In the genomic region with DNA sequence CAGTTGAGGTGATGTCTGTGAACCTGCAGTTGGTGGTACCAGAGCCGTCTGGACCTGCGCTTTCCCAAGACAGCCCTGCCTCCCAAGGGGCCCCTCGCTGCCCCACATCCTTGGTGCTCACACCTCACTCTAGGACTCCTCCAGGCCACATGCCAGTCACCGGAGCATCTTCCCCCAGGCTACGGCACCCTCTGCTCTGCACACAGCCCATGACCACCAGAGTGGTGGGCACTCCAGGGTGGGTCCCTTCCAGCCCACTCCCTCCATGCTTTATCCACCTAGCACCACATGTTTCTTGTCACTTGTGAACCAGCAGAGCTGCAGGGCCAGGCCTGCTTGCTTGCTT, we compare ENCODE assay signal across 20 cellular contexts.
DNase-seq lines count a peak whose midpoint lies in the region; ATAC-seq and TF ChIP-seq lines count a peak whose summit lies in the region.
"Had no signal": no experiment of that assay in that cellular context is flagged by ENCODE, and none has a peak within 500 bp of the region (broad histone marks: within the 10 kb centered on the region; RNA-seq: fewer than 3 reads in every experiment).

No MANE protein-coding gene starts in this region.

- H4K91ac ChIP-seq in neuronal stem cell (ENCODE audit: low read depth, low read length, poor library complexity), result no peak overlapping the region

- H3K79me1 ChIP-seq in neuronal stem cell (ENCODE audit: low read depth, low read length), result no peaks in the 10 kb centered on the region

- WGBS in endodermal cell (ENCODE audit: insufficient coverage in 1 of 2, insufficient read length in 1 of 2), 2 experiments, result 97 to 100% methylated on average over 1 to 5 of the region's 5 CpGs
- no CpG with 5 or more reads among the region's 5 CpGs for WGBS in neuronal stem cell (ENCODE audit: extremely low coverage in 2 of 2, insufficient read length in 2 of 2, insufficient replicate concordance in 1 of 2), 2 donors

- H2BK15ac ChIP-seq in neuronal stem cell (ENCODE audit: low read length), result no peak overlapping the region

- H3K27me3 Mint-ChIP-seq in activated CD8-positive, alpha-beta memory T cell treated with anti-CD3 and anti-CD28 coated beads, Interleukin-2, amount 10 ng/mL, durations not matched to agents 7 days and 5 days, result no peaks in the 10 kb centered on the region
- no peaks in the 10 kb centered on the region for H3K27me3 Mint-ChIP-seq in endodermal cell (ENCODE audit: insufficient read depth)
- H3K27me3 Mint-ChIP-seq: CD4-positive, alpha-beta T cell had no signal

- H3K36me3 Mint-ChIP-seq in activated CD8-positive, alpha-beta memory T cell treated with anti-CD3 and anti-CD28 coated beads, Interleukin-2, amount 10 ng/mL, durations not matched to agents 7 days and 5 days, result peaks cover 6% of the 10 kb centered on the region
- peaks cover 72% of the 10 kb centered on the region for H3K36me3 Mint-ChIP-seq in endodermal cell (ENCODE audit: low read depth)

- no peak for TF ChIP-seq CTCF in Panc1 (IDR thresholded peaks at IDR 0.05)
- TF ChIP-seq CTCF in endodermal cell (conservative IDR thresholded peaks at IDR 0.05), result no peak
- TF ChIP-seq CTCF in osteoblast (IDR thresholded peaks at IDR 0.05; ENCODE audit: extremely low read depth, low read depth, low read length), result no peak

- no TSS peak for BruUV-seq in Panc1 (replicated peaks; lab: Mats Ljungman, UMichigan)

- no peaks in the 10 kb centered on the region for H3K79me2 ChIP-seq in osteoblast (ENCODE audit: insufficient read depth, low read length)

- H2BK5ac ChIP-seq in neuronal stem cell (ENCODE audit: low read length), result no peak overlapping the region

- H3K9me3 ChIP-seq in Panc1 (ENCODE audit: control insufficient read depth, insufficient read depth, low read depth, low read length) (no peaks in the 10 kb centered on the region), endodermal cell (ENCODE audit: control insufficient read depth, low read length) (no peaks in the 10 kb centered on the region), neuronal stem cell (replicated peaks in 1 of 2; ENCODE audit: control insufficient read depth in 2 of 2, insufficient read depth in 1 of 2, low read depth in 1 of 2, low read length in 2 of 2) (no peaks in the 10 kb centered on the region), osteoblast (ENCODE audit: low read depth, low read length) (no peaks in the 10 kb centered on the region)
- H3K9me3 ChIP-seq: BE2C, MG63 had no signal

- in situ Hi-C loops in Panc1 (cut with HindIII; ENCODE audit: low pct_unique_long_range_greater_than_20kb, low sequenced_read_pairs), result no loop called here

- no peaks in the 10 kb centered on the region for H3K4me1 Mint-ChIP-seq in activated CD8-positive, alpha-beta memory T cell treated with anti-CD3 and anti-CD28 coated beads, Interleukin-2, amount 10 ng/mL, durations not matched to agents 7 days and 5 days
- peaks cover 6% of the 10 kb centered on the region for H3K4me1 Mint-ChIP-seq in endodermal cell

- H2AFZ ChIP-seq in neuronal stem cell (ENCODE audit: low read length) (no peak overlapping the region), osteoblast (ENCODE audit: low read length) (no peak overlapping the region)

- no peak overlapping the region for H3K23ac ChIP-seq in neuronal stem cell (ENCODE audit: low read depth, low read length, poor library complexity)

- no peak overlapping the region for H3K27ac Mint-ChIP-seq in activated CD8-positive, alpha-beta memory T cell treated with anti-CD3 and anti-CD28 coated beads, Interleukin-2, amount 10 ng/mL, durations not matched to agents 7 days and 5 days
- H3K27ac Mint-ChIP-seq in endodermal cell, result no peak overlapping the region
- H3K27ac Mint-ChIP-seq: CD4-positive, alpha-beta T cell had no signal

- H4K20me1 ChIP-seq in osteoblast (ENCODE audit: insufficient read depth, low read length), result no peaks in the 10 kb centered on the region

- H3K9ac ChIP-seq in endodermal cell (ENCODE audit: extremely low read depth, low read length, poor library complexity, severe bottlenecking) (no peak overlapping the region), neuronal stem cell (ENCODE audit: low read depth, low read length, poor library complexity) (no peak overlapping the region)

- H4K8ac ChIP-seq in neuronal stem cell (ENCODE audit: low read depth, low read length), result no peak overlapping the region

- CTCF ChIA-PET in activated CD8-positive, alpha-beta memory T cell treated with anti-CD3 and anti-CD28 coated beads, Interleukin-2, amount 10 ng/mL, durations not matched to agents 7 days and 5 days (lab: Charles Lee), result no interaction called here
- CTCF ChIA-PET in Panc1 (lab: Charles Lee), result no interaction called here

- intact Hi-C loops in Panc1 (cut with micrococcal nuclease; ENCODE audit: unreplicated experiment), result no loop called here

- no peak overlapping the region for H3K4me3 Mint-ChIP-seq in activated CD8-positive, alpha-beta memory T cell treated with anti-CD3 and anti-CD28 coated beads, Interleukin-2, amount 10 ng/mL, durations not matched to agents 7 days and 5 days
- H3K4me3 Mint-ChIP-seq in endodermal cell, result no peak overlapping the region
- H3K4me3 Mint-ChIP-seq: CD4-positive, alpha-beta T cell had no signal

- no peak overlapping the region for H3K14ac ChIP-seq in neuronal stem cell (ENCODE audit: low read length)

- H3K4me2 ChIP-seq in neuronal stem cell (ENCODE audit: insufficient read depth, low read length, poor library complexity, severe bottlenecking) (no peak overlapping the region), osteoblast (ENCODE audit: insufficient read depth, low read length) (no peak overlapping the region)

- H3K4ac ChIP-seq in neuronal stem cell (ENCODE audit: low read length), result no peak overlapping the region

- H2BK120ac ChIP-seq in neuronal stem cell (ENCODE audit: low read depth, low read length), result no peak overlapping the region

- no peaks in the 10 kb centered on the region for H3K9me3 Mint-ChIP-seq in activated CD8-positive, alpha-beta memory T cell treated with anti-CD3 and anti-CD28 coated beads, Interleukin-2, amount 10 ng/mL, durations not matched to agents 7 days and 5 days (ENCODE audit: low read depth)
- no peaks in the 10 kb centered on the region for H3K9me3 Mint-ChIP-seq in endodermal cell
- H3K9me3 Mint-ChIP-seq: CD4-positive, alpha-beta T cell had no signal

- no peak overlapping the region for H2BK12ac ChIP-seq in neuronal stem cell (ENCODE audit: low read length)

- no peak overlapping the region for H2AK5ac ChIP-seq in neuronal stem cell (ENCODE audit: low read depth, low read length)

- H3K27ac ChIP-seq in Panc1 (ENCODE audit: low read length) (no peak overlapping the region), endodermal cell (ENCODE audit: low read depth, low read length) (no peak overlapping the region), neuronal stem cell (replicated peaks; ENCODE audit: low read length) (no peak overlapping the region), osteoblast (ENCODE audit: low read depth, low read length) (no peak overlapping the region)

- ATAC-seq in activated CD8-positive, alpha-beta memory T cell treated with anti-CD3 and anti-CD28 coated beads, Interleukin-2, amount 10 ng/mL, durations not matched to agents 7 days and 5 days, result no peak
- ATAC-seq in Panc1, result 0 out of 2 replicates have a peak, but pooled peaks have one; percentile 35
- no peak for ATAC-seq in HG03571 (IDR thresholded peaks at IDR 0.05; ENCODE audit: unreplicated experiment)
- ATAC-seq: Right ventricle myocardium inferior had no signal

- POLR2A ChIA-PET in Panc1 (lab: Charles Lee), result no interaction called here

- no peaks in the 10 kb centered on the region for H3K27me3 ChIP-seq in Panc1 (ENCODE audit: control insufficient read depth, insufficient read depth, low read length)
- H3K27me3 ChIP-seq in endodermal cell (ENCODE audit: control insufficient read depth, insufficient read depth, low read length, poor library complexity, severe bottlenecking), result no peaks in the 10 kb centered on the region
- H3K27me3 ChIP-seq in neuronal stem cell (ENCODE audit: control insufficient read depth in 3 of 3, insufficient read depth in 3 of 3, low read depth in 1 of 3, low read length in 3 of 3), result no peaks in the 10 kb centered on the region
- H3K27me3 ChIP-seq in osteoblast (ENCODE audit: insufficient read depth, low read length), result no peaks in the 10 kb centered on the region
- H3K27me3 ChIP-seq: BE2C, MG63 had no signal

- H3K4me1 ChIP-seq in Panc1 (ENCODE audit: control insufficient read depth, insufficient read depth, low read length) (no peaks in the 10 kb centered on the region), endodermal cell (ENCODE audit: control insufficient read depth, insufficient read depth, low read length) (peaks cover 3% of the 10 kb centered on the region), neuronal stem cell (ENCODE audit: control insufficient read depth in 2 of 2, insufficient read depth in 1 of 2, low read depth in 1 of 2, low read length in 2 of 2) (peaks cover 3 to 10% of the 10 kb centered on the region in 2 donors), osteoblast (ENCODE audit: insufficient read depth, low read length) (no peaks in the 10 kb centered on the region)
- H3K4me1 ChIP-seq: BE2C had no signal

- peak overlapping the region; percentile 59 for H3K18ac ChIP-seq in neuronal stem cell (ENCODE audit: low read length)

- H3K4me3 ChIP-seq in Panc1 (ENCODE audit: low read depth in 2 of 2, low read length in 2 of 2), result no peak overlapping the region
- no peak overlapping the region for H3K4me3 ChIP-seq in endodermal cell (ENCODE audit: low read length)
- peak overlapping the region in 1 of 2 donors; percentile 16 for H3K4me3 ChIP-seq in neuronal stem cell (ENCODE audit: low read length in 2 of 2)
- H3K4me3 ChIP-seq in osteoblast (ENCODE audit: insufficient read depth, low read length), result no peak overlapping the region
- H3K4me3 ChIP-seq: MG63 had no signal

- H3K36me3 ChIP-seq in Panc1 (ENCODE audit: control insufficient read depth, insufficient read depth, low read length) (no peaks in the 10 kb centered on the region), endodermal cell (ENCODE audit: control insufficient read depth, insufficient read depth, low read length) (peaks cover 65% of the 10 kb centered on the region), neuronal stem cell (replicated peaks in 1 of 2; ENCODE audit: control insufficient read depth in 2 of 2, insufficient read depth in 2 of 2, low read length in 2 of 2) (peaks cover 12 to 60% of the 10 kb centered on the region in 2 donors), osteoblast (ENCODE audit: insufficient read depth, low read length) (peaks cover 28% of the 10 kb centered on the region)
- H3K36me3 ChIP-seq: MG63 had no signal

- peak; percentile 28 for DNase-seq in activated CD8-positive, alpha-beta memory T cell treated with anti-CD3 and anti-CD28 coated beads, Interleukin-2, amount 50 U/mL, for 48 hours
- DNase-seq in activated CD8-positive, alpha-beta memory T cell treated with anti-CD3 and anti-CD28 coated beads, Interleukin-2, amount 10 ng/mL, durations not matched to agents 7 days and 5 days, result no peak
- DNase-seq in Panc1 (ENCODE audit: low read depth, low spot score) (no peak), endodermal cell (peak; percentile 35), neuronal stem cell (ENCODE audit: low spot score) (no peak), osteoblast (ENCODE audit: insufficient read length, low spot score, missing footprints) (no peak), SK-N-DZ (ENCODE audit: low spot score) (no peak)
- DNase-seq: 8988T; BE2C; CD4-positive, alpha-beta T cell; HCEC 1CT; Kasumi-1; MG63; NCI-H1048; NCI-H1436; NCI-H2029; NCI-H345; NCI-H524 treated with DMSO at 0.1 percent for 48 hours had no signal

Comparison
In these comparisons a context has a peak if more than half of its experiments do, and no peak if none do; other contexts are left out.
1. DNase-seq: peak in activated CD8-positive, alpha-beta memory T cell treated with anti-CD3 and anti-CD28 coated beads, Interleukin-2, amount 50 U/mL, for 48 hours (single experiment) and endodermal cell (single experiment); none in activated CD8-positive, alpha-beta memory T cell treated with anti-CD3 and anti-CD28 coated beads, Interleukin-2, amount 10 ng/mL, durations not matched to agents 7 days and 5 days (single experiment), Panc1 (single experiment), neuronal stem cell (single experiment), osteoblast (single experiment) and SK-N-DZ (single experiment).